ENCODE assay signal across 27 cellular contexts in genomic region chr9:121339437-121339836, GRCh38. TPM values are rescaled to one million over a fixed set of nuclear protein-coding genes. Genes with fewer than 3 reads are reported as not detected.
DNase-seq lines count a peak whose midpoint lies in the region; ATAC-seq and TF ChIP-seq lines count a peak whose summit lies in the region.
"Had no signal": no experiment of that assay in that cellular context is flagged by ENCODE, and none has a peak within 500 bp of the region (broad histone marks: within the 10 kb centered on the region; RNA-seq: fewer than 3 reads in every experiment).

No MANE protein-coding gene starts in this region.

- TF ChIP-seq POLR2A in esophagus muscularis mucosa (IDR thresholded peaks at IDR 0.05; ENCODE audit: low read depth) (no peak), gastrocnemius medialis (IDR thresholded peaks at IDR 0.05) (no peak)

- H3K4me1 ChIP-seq in left ventricle myocardium inferior (peaks cover 53% of the 10 kb centered on the region), esophagus muscularis mucosa (peaks cover 6 to 57% (median 40%) of the 10 kb centered on the region in 4 donors), gastrocnemius medialis (peaks cover 27 to 28% of the 10 kb centered on the region in 2 donors)

- in situ Hi-C loops in gastrocnemius medialis (cut with MboI; ENCODE audit: low sequenced_read_pairs in 4 of 4), result no loop called here

- H3K36me3 ChIP-seq in left ventricle myocardium inferior (peaks cover 84% of the 10 kb centered on the region), esophagus muscularis mucosa (peaks cover 28 to 99% (median 76%) of the 10 kb centered on the region in 4 donors), gastrocnemius medialis (peaks cover 0 to 48% of the 10 kb centered on the region in 2 donors)

- WGBS in esophagus muscularis mucosa, result 85% methylated on average over 2 of the region's 2 CpGs

- intact Hi-C loops in left ventricle myocardium inferior (cut with micrococcal nuclease), result no loop called here
- intact Hi-C loops in Right ventricle myocardium inferior (cut with DNase I), result no loop called here
- intact Hi-C loops in esophagus muscularis mucosa (cut with DNase I), result no loop called here
- intact Hi-C loops in gastrocnemius medialis (cut with DNase I; ENCODE audit: low total_unique reads), result no loop called here

- H3K4me3 ChIP-seq in left ventricle myocardium inferior, result no peak overlapping the region
- no peak overlapping the region for H3K4me3 ChIP-seq in esophagus muscularis mucosa
- H3K4me3 ChIP-seq in gastrocnemius medialis, result no peak overlapping the region
- H3K4me3 ChIP-seq: GM23248, K562, SK-N-MC had no signal

- no peak for TF ChIP-seq EP300 in esophagus muscularis mucosa (IDR thresholded peaks at IDR 0.05)

- no peak for TF ChIP-seq CTCF in left ventricle myocardium inferior (IDR thresholded peaks at IDR 0.05; ENCODE audit: borderline replicate concordance)
- no peak for TF ChIP-seq CTCF in esophagus muscularis mucosa (IDR thresholded peaks at IDR 0.05)
- no peak for TF ChIP-seq CTCF in gastrocnemius medialis (IDR thresholded peaks at IDR 0.05 in 4 of 5, conservative IDR thresholded peaks at IDR 0.05 in 1 of 5)

- peak overlapping the region; percentile 55 for H3K27ac ChIP-seq in left ventricle myocardium inferior (replicated peaks)
- H3K27ac ChIP-seq in esophagus muscularis mucosa (replicated peaks in 1 of 4), result peak overlapping the region; percentile 1 to 57 (median 34)
- H3K27ac ChIP-seq in gastrocnemius medialis, result peak overlapping the region; percentile 67 to 97 (median 76)
- H3K27ac ChIP-seq: C4-2B, GM23248, HL-60, SK-N-MC had no signal

- no peak for ATAC-seq in Right ventricle myocardium inferior
- ATAC-seq in gastrocnemius medialis, result peak in 1 of 2 donors; percentile 42
- ATAC-seq: HepG2, K562 had no signal

- DNase-seq in left ventricle myocardium inferior (no peak), Right ventricle myocardium inferior (ENCODE audit: missing footprints) (no peak), esophagus muscularis mucosa (ENCODE audit: extremely low spot score) (no peak), gastrocnemius medialis (no peak), NOMO-1 treated with dmso at 0.1 percent for 144 hours (lab: John Stamatoyannopoulos, UW; ENCODE audit: unreplicated experiment) (no peak)
- no peak for DNase-seq in activated CD4-positive, alpha-beta T cell treated with anti-CD3 and anti-CD28 coated beads, Interleukin-2, amount 50 U/mL, for 4 hours
- no peak for DNase-seq in stimulated activated CD4-positive, alpha-beta T cell treated with anti-CD3 and anti-CD28 coated beads, Interleukin-15, amount 100 ng/mL, for 24 hours
- DNase-seq: DMS53, EL, GF-D8, GM23248, H9, HFFc6, MM.1S, NCI-H1048, NCI-H1417 treated with DMSO at 0.1 percent for 48 hours, NCI-H187, NCI-H2107, NCI-H446 treated with DMSO at 0.1 percent for 48 hours, NCI-H526 treated with DMSO at 0.1 percent for 48 hours, SHP77 treated with DMSO at 0.1 percent for 48 hours had no signal

- H3K9me3 ChIP-seq in left ventricle myocardium inferior (replicated peaks), result no peaks in the 10 kb centered on the region
- no peaks in the 10 kb centered on the region for H3K9me3 ChIP-seq in esophagus muscularis mucosa
- H3K9me3 ChIP-seq in gastrocnemius medialis, result no peaks in the 10 kb centered on the region

- no peaks in the 10 kb centered on the region for H3K27me3 ChIP-seq in left ventricle myocardium inferior (ENCODE audit: low read depth)
- no peaks in the 10 kb centered on the region for H3K27me3 ChIP-seq in esophagus muscularis mucosa
- no peaks in the 10 kb centered on the region for H3K27me3 ChIP-seq in gastrocnemius medialis

RNA-seq across cellular contexts. Expression of gene STOM, which starts 30.6 kb away (rescaled TPM):
- total RNA-seq in left ventricle myocardium inferior (165 TPM), Right ventricle myocardium inferior (194 TPM), esophagus muscularis mucosa (100 to 1,000 TPM; 250 to 554 (median 444) TPM), gastrocnemius medialis (10 to 100 TPM; 60.0 to 89.5 (median 76.3) TPM)
- total RNA-seq: HT-29 had no signal
